Comparison of ENCODE assay signal across 15 cellular contexts in genomic region chr5:285991-286557, GRCh38.
"Had no signal": no experiment of that assay in that cellular context is flagged by ENCODE, and none has a peak within 500 bp of the region (broad histone marks: within the 10 kb centered on the region; RNA-seq: fewer than 3 reads in every experiment).

No MANE protein-coding gene starts in this region.

- H3K27me3 Mint-ChIP-seq: activated CD4-positive, alpha-beta T cell treated with anti-CD3 and anti-CD28 coated beads for 36 hours; brain; type B pancreatic cell had no signal

- H3K27ac ChIP-seq: dorsolateral prefrontal cortex, WERI-Rb-1 had no signal

- H3K27ac Mint-ChIP-seq: activated CD4-positive, alpha-beta T cell treated with anti-CD3 and anti-CD28 coated beads for 36 hours; activated CD8-positive, alpha-beta T cell treated with anti-CD3 and anti-CD28 coated beads, Interleukin-2, amount 10 ng/mL, durations not matched to agents 7 days and 5 days; activated T-helper 1 cell treated with anti-CD3 and anti-CD28 coated beads, Interleukin-12 subunit alpha, Interleukin-12 subunit beta, Interleukin-2, Interleukin-4 antibody, amounts not matched to agents 30 ng/mL and 10 ng/mL and 1 ng/mL, durations not matched to agents 14 hours and 24 hours and 36 hours; stimulated activated effector memory CD8-positive, alpha-beta T cell treated with anti-CD3 and anti-CD28 coated beads, Interleukin-12 subunit alpha, Interleukin-12 subunit beta, amount 100 ng/mL, for 72 hours; type B pancreatic cell had no signal

- ATAC-seq: activated CD4-positive, alpha-beta T cell treated with anti-CD3 and anti-CD28 coated beads for 36 hours; activated CD8-positive, alpha-beta T cell treated with anti-CD3 and anti-CD28 coated beads, Interleukin-2, amount 10 ng/mL, durations not matched to agents 7 days and 5 days; left lobe of liver; stimulated activated effector memory CD8-positive, alpha-beta T cell treated with anti-CD3 and anti-CD28 coated beads, Interleukin-12 subunit alpha, Interleukin-12 subunit beta, amount 100 ng/mL, for 72 hours had no signal

- H3K9me3 Mint-ChIP-seq: activated T-helper 1 cell treated with anti-CD3 and anti-CD28 coated beads, Interleukin-12 subunit alpha, Interleukin-12 subunit beta, Interleukin-2, Interleukin-4 antibody, amounts not matched to agents 30 ng/mL and 10 ng/mL and 1 ng/mL, durations not matched to agents 14 hours and 24 hours and 36 hours; stimulated activated effector memory CD8-positive, alpha-beta T cell treated with anti-CD3 and anti-CD28 coated beads, Interleukin-12 subunit alpha, Interleukin-12 subunit beta, amount 100 ng/mL, for 72 hours had no signal

- H3K4me1 Mint-ChIP-seq: brain had no signal

- FAIRE-seq: endothelial cell of umbilical vein, islet of Langerhans had no signal

- DNase-seq: activated CD4-positive, alpha-beta T cell treated with anti-CD3 and anti-CD28 coated beads for 36 hours; activated CD8-positive, alpha-beta memory T cell treated with anti-CD3 and anti-CD28 coated beads, Interleukin-2, amount 50 U/mL, for 48 hours; activated CD8-positive, alpha-beta T cell treated with anti-CD3 and anti-CD28 coated beads, Interleukin-2, amount 10 ng/mL, durations not matched to agents 7 days and 5 days; activated naive CD4-positive, alpha-beta T cell treated with anti-CD3 and anti-CD28 coated beads, Interleukin-2, amount 50 U/mL, for 16 hours; dorsolateral prefrontal cortex; foreskin melanocyte; WERI-Rb-1 had no signal

- H3K4me3 Mint-ChIP-seq: activated CD4-positive, alpha-beta T cell treated with anti-CD3 and anti-CD28 coated beads for 36 hours; activated CD8-positive, alpha-beta T cell treated with anti-CD3 and anti-CD28 coated beads, Interleukin-2, amount 10 ng/mL, durations not matched to agents 7 days and 5 days; activated T-helper 1 cell treated with anti-CD3 and anti-CD28 coated beads, Interleukin-12 subunit alpha, Interleukin-12 subunit beta, Interleukin-2, Interleukin-4 antibody, amounts not matched to agents 30 ng/mL and 10 ng/mL and 1 ng/mL, durations not matched to agents 14 hours and 24 hours and 36 hours; brain; stimulated activated effector memory CD8-positive, alpha-beta T cell treated with anti-CD3 and anti-CD28 coated beads, Interleukin-12 subunit alpha, Interleukin-12 subunit beta, amount 100 ng/mL, for 72 hours; type B pancreatic cell had no signal

- H3K4me3 ChIP-seq: dorsolateral prefrontal cortex, smooth muscle cell had no signal

- H3K4me2 ChIP-seq: smooth muscle cell had no signal

- H3K27me3 ChIP-seq: dorsolateral prefrontal cortex had no signal
